Comparison of ENCODE assay signal across 9 cellular contexts in genomic region chr17:39652635-39653315, GRCh38. TPM values are rescaled to one million over a fixed set of nuclear protein-coding genes. Genes with fewer than 3 reads are reported as not detected.
A peak's percentile ranks its signal among the peaks of the same experiment; 100 is the strongest.
DNase-seq lines count a peak whose midpoint lies in the region; ATAC-seq and TF ChIP-seq lines count a peak whose summit lies in the region.
"Had no signal": no experiment of that assay in that cellular context is flagged by ENCODE, and none has a peak within 500 bp of the region (broad histone marks: within the 10 kb centered on the region; RNA-seq: fewer than 3 reads in every experiment).

No MANE protein-coding gene starts in this region.

- DNase-seq in heart right ventricle (no peak), right atrium auricular region (ENCODE audit: low spot score) (no peak), left colon (peak in 1 of 2 donors; percentile 24), aorta (no peak), DMS153 treated with DMSO at 0.1 percent for 48 hours (lab: John Stamatoyannopoulos, UW; ENCODE audit: unreplicated experiment) (no peak)
- DNase-seq: NCI-H226 had no signal

- H3K4me1 ChIP-seq in heart right ventricle, result peaks cover 6 to 37% (median 16%) of the 10 kb centered on the region in 9 donors
- peaks cover 0 to 36% of the 10 kb centered on the region in 2 donors for H3K4me1 ChIP-seq in right atrium auricular region
- no peaks in the 10 kb centered on the region for H3K4me1 ChIP-seq in aorta (ENCODE audit: control insufficient read depth in 1 of 2, insufficient read depth in 2 of 2, low read length in 2 of 2)

- H3K27me3 ChIP-seq in heart right ventricle (no peaks in the 10 kb centered on the region), right atrium auricular region (no peaks in the 10 kb centered on the region), aorta (ENCODE audit: control insufficient read depth in 1 of 2, insufficient read depth in 2 of 2, low read length in 1 of 2) (no peaks in the 10 kb centered on the region)

- intact Hi-C loops in heart right ventricle (cut with DNase I) (no loop called here), left colon (cut with DNase I, micrococcal nuclease) (no loop called here), aorta (cut with DNase I) (no loop called here)

- WGBS in heart right ventricle, 2 donors, result 65 to 67% methylated on average over 6 of the region's 6 CpGs
- WGBS in aorta, 2 donors, result 64 to 67% methylated on average over 6 of the region's 6 CpGs

- H3K36me3 ChIP-seq in heart right ventricle (peaks cover 0 to 40% (median 0%) of the 10 kb centered on the region in 9 donors), right atrium auricular region (no peaks in the 10 kb centered on the region), aorta (ENCODE audit: control insufficient read depth in 1 of 2, insufficient read depth in 2 of 2, low read length in 1 of 2) (no peaks in the 10 kb centered on the region)

- ATAC-seq in heart right ventricle, result peak in 6 of 8 donors; percentile 5 to 26 (median 18)
- peak; percentile 46 for ATAC-seq in left colon
- ATAC-seq in aorta (ENCODE audit: low FRiP score), result peak; percentile 4
- ATAC-seq in GM18858 (IDR thresholded peaks at IDR 0.05; ENCODE audit: unreplicated experiment), result no peak

- H3K4me3 ChIP-seq in heart right ventricle, result no peak overlapping the region
- no peak overlapping the region for H3K4me3 ChIP-seq in right atrium auricular region
- no peak overlapping the region for H3K4me3 ChIP-seq in aorta (ENCODE audit: low read length in 2 of 2)

- TF ChIP-seq CTCF in heart right ventricle (IDR thresholded peaks at IDR 0.05) (no peak), right atrium auricular region (IDR thresholded peaks at IDR 0.05) (no peak)

- no peaks in the 10 kb centered on the region for H3K9me3 ChIP-seq in heart right ventricle
- no peaks in the 10 kb centered on the region for H3K9me3 ChIP-seq in right atrium auricular region
- no peaks in the 10 kb centered on the region for H3K9me3 ChIP-seq in aorta (ENCODE audit: control insufficient read depth, low read length)

- H3K27ac ChIP-seq in heart right ventricle, result peak overlapping the region in 5 of 10 donors; percentile 20 to 44 (median 28)
- H3K27ac ChIP-seq in right atrium auricular region, result no peak overlapping the region
- H3K27ac ChIP-seq in aorta (ENCODE audit: low read depth in 1 of 2, low read length in 2 of 2), result no peak overlapping the region

RNA-seq across cellular contexts. Expression of gene TCAP, which starts 12.4 kb away (rescaled TPM):
- 1,000 to 10,000 TPM; 3,683 to 6,290 (median 4,342) TPM for total RNA-seq in heart right ventricle
- polyA plus RNA-seq in heart right ventricle, result 1,000 to 10,000 TPM; 2,452 to 2,624 TPM
- 1,000 to 10,000 TPM; 3,380 to 5,284 TPM for total RNA-seq in right atrium auricular region
- total RNA-seq in left colon, result under 1 TPM; 0.43 to 0.50 TPM
- total RNA-seq in aorta, result 1 to 10 TPM; 1.9 to 3.1 TPM
- 1 to 10 TPM; 4.0 to 9.3 TPM for polyA plus RNA-seq in aorta

RNA-seq across cellular contexts. Expression of gene PNMT, which starts 15.5 kb away (rescaled TPM):
- 10 to 100 TPM in 1 of 10 donors, 1 to 10 TPM in 9; 2.7 to 12.8 (median 3.9) TPM for total RNA-seq in heart right ventricle
- 10 to 100 TPM; 16.8 to 30.0 TPM for polyA plus RNA-seq in heart right ventricle
- 10 to 100 TPM; 14.9 to 26.2 TPM for total RNA-seq in right atrium auricular region
- 1 to 10 TPM in 1 of 2 donors, under 1 TPM in 1; 0.73 to 1.0 TPM for total RNA-seq in left colon
- total RNA-seq in aorta, result 1 to 10 TPM in 1 of 2 donors, under 1 TPM in 1; 0.75 to 1.5 TPM
- 10 to 100 TPM in 1 of 2 donors, under 1 TPM in 1; 0.75 to 30.2 TPM for polyA plus RNA-seq in aorta
- polyA plus RNA-seq: BJ had no signal

RNA-seq across cellular contexts. Expression of gene STARD3, which starts 15.8 kb away (rescaled TPM):
- 10 to 100 TPM; 14.2 to 25.3 (median 19.6) TPM for total RNA-seq in heart right ventricle
- 10 to 100 TPM; 39.2 to 46.1 TPM for polyA plus RNA-seq in heart right ventricle
- total RNA-seq in right atrium auricular region, result 10 to 100 TPM; 18.5 to 22.2 TPM
- total RNA-seq in left colon, result 10 to 100 TPM; 37.2 to 44.3 TPM
- 10 to 100 TPM; 34.7 to 58.1 TPM for total RNA-seq in aorta
- 10 to 100 TPM; 35.7 to 72.4 TPM for polyA plus RNA-seq in aorta

RNA-seq across cellular contexts. Expression of gene PPP1R1B, which starts 26.0 kb away (rescaled TPM):
- 1 to 10 TPM in 2 of 10 donors, under 1 TPM in 7, not detected in 1; 0.28 to 1.1 (median 0.63) TPM for total RNA-seq in heart right ventricle
- 1 to 10 TPM in 1 of 2 donors, under 1 TPM in 1; 0.80 to 2.1 TPM for polyA plus RNA-seq in heart right ventricle
- 1 to 10 TPM in 1 of 2 donors, not detected in 1; 6.7 TPM for total RNA-seq in right atrium auricular region
- total RNA-seq in left colon, result 100 to 1,000 TPM; 259 to 404 TPM
- total RNA-seq in aorta, result 1 to 10 TPM; 1.0 to 2.5 TPM
- 10 to 100 TPM in 1 of 2 donors, not detected in 1; 13.5 TPM for polyA plus RNA-seq in aorta
- total RNA-seq: activated CD8-positive, alpha-beta memory T cell treated with anti-CD3 and anti-CD28 coated beads for 36 hours had no signal
- polyA plus RNA-seq: BJ had no signal

RNA-seq across cellular contexts. Expression of gene PGAP3, which starts 35.1 kb away (rescaled TPM):
- total RNA-seq in heart right ventricle (10 to 100 TPM in 9 of 10 donors, 1 to 10 TPM in 1; 9.2 to 18.2 (median 13.8) TPM), right atrium auricular region (10 to 100 TPM; 14.0 to 21.6 TPM), left colon (10 to 100 TPM; 46.1 to 56.1 TPM), aorta (10 to 100 TPM; 21.9 to 22.0 TPM)
- polyA plus RNA-seq in heart right ventricle (10 to 100 TPM; 12.5 to 16.8 TPM), aorta (10 to 100 TPM; 13.3 to 25.5 TPM)

Comparison
In these comparisons a context has a peak if more than half of its experiments do, and no peak if none do; other contexts are left out.
1. RNA of gene TCAP, which starts 12.4 kb away (total RNA-seq): 3,380 to 5,284 TPM in right atrium auricular region and 3,683 to 6,290 TPM in heart right ventricle; 1.9 to 3.1 TPM in aorta and 0.43 to 0.50 TPM in left colon; every median in the first group is over 100 times any median in the second.